8 cellular contexts compared by ENCODE assay signal in genomic region chr12:51341259-51342007, GRCh38. TPM values are rescaled to one million over a fixed set of nuclear protein-coding genes. Genes with fewer than 3 reads are reported as not detected.
A peak's percentile ranks its signal among the peaks of the same experiment; 100 is the strongest.
DNase-seq lines count a peak whose midpoint lies in the region; ATAC-seq and TF ChIP-seq lines count a peak whose summit lies in the region.

No MANE protein-coding gene starts in this region.

- no peaks in the 10 kb centered on the region for H3K4me1 ChIP-seq in mucosa of descending colon (ENCODE audit: low read depth)

- peaks cover 3% of the 10 kb centered on the region for H3K36me3 Mint-ChIP-seq in endothelial cell (ENCODE audit: low read depth, unreplicated experiment)

- DNase-seq in COLO829 (ENCODE audit: low spot score) = peak; percentile 66
- DNase-seq in HPDE6-E6E7 (ENCODE audit: extremely low spot score) = peak; percentile 46
- DNase-seq in NOMO-1 (lab: John Stamatoyannopoulos, UW; ENCODE audit: unreplicated experiment in 2 of 2) = peak; percentile 60 to 83
- DNase-seq in activated CD8-positive, alpha-beta memory T cell treated with anti-CD3 and anti-CD28 coated beads, Interleukin-2, amount 50 U/mL, for 24 hours (ENCODE audit: extremely low read depth) = peak; percentile 56
- peak; percentile 70 for DNase-seq in endothelial cell (ENCODE audit: low spot score)
- DNase-seq in mucosa of descending colon = peak in 2 of 3 donors; percentile 66 to 90
- DNase-seq in stimulated activated CD8-positive, alpha-beta memory T cell treated with anti-CD3 and anti-CD28 coated beads, Interleukin-7, amount 100 ng/mL, for 1 hour (ENCODE audit: low read depth in 2 of 2) = peak; percentile 36 to 48

- TF ChIP-seq CTCF in endothelial cell (IDR thresholded peaks at IDR 0.05; ENCODE audit: unreplicated experiment) (peak; percentile 96), mucosa of descending colon (IDR thresholded peaks at IDR 0.05) (peak; percentile 91)

- no peak overlapping the region for H3K4me3 ChIP-seq in mucosa of descending colon

- H3K27me3 Mint-ChIP-seq in endothelial cell (ENCODE audit: unreplicated experiment) = peaks cover 6% of the 10 kb centered on the region

- H3K36me3 ChIP-seq in mucosa of descending colon (ENCODE audit: low read depth) = no peaks in the 10 kb centered on the region

- ATAC-seq in mucosa of descending colon = peak; percentile 96
- ATAC-seq in HG03139 (IDR thresholded peaks at IDR 0.05; ENCODE audit: unreplicated experiment) = no peak

- no peak overlapping the region for H3K27ac Mint-ChIP-seq in endothelial cell (ENCODE audit: unreplicated experiment)

- intact Hi-C loops in mucosa of descending colon (cut with DNase I, micrococcal nuclease) = loop anchor here in 1 of 2 donors (10.0 kb wide), 1 partner anchor 527 kb away; no protein-coding TSS in a partner anchor

- no peaks in the 10 kb centered on the region for H3K9me3 ChIP-seq in mucosa of descending colon

- H3K4me3 Mint-ChIP-seq in endothelial cell (ENCODE audit: unreplicated experiment) = no peak overlapping the region

- peaks cover 12% of the 10 kb centered on the region for H3K4me1 Mint-ChIP-seq in endothelial cell (ENCODE audit: unreplicated experiment)

- H3K9me3 Mint-ChIP-seq in endothelial cell (ENCODE audit: unreplicated experiment) = no peaks in the 10 kb centered on the region

RNA-seq across cellular contexts. Expression of gene CELA1, which starts 5.0 kb away (rescaled TPM):
- total RNA-seq in endothelial cell (ENCODE audit: unreplicated experiment) (not detected), mucosa of descending colon (not detected)

RNA-seq across cellular contexts. Expression of gene BIN2, which starts 17.5 kb away (rescaled TPM):
- total RNA-seq in endothelial cell (ENCODE audit: unreplicated experiment) (not detected), mucosa of descending colon (1 to 10 TPM; 5.6 to 9.8 (median 7.3) TPM)

RNA-seq across cellular contexts. Expression of gene GALNT6, which starts 49.8 kb away (rescaled TPM):
- 12.5 TPM for total RNA-seq in endothelial cell (ENCODE audit: unreplicated experiment)
- total RNA-seq in mucosa of descending colon = 10 to 100 TPM; 10.7 to 20.6 (median 17.9) TPM
